In genomic region chr20:60062431-60063336, GRCh38 we compare ENCODE assay signal across 10 cellular contexts.
DNase-seq lines count a peak whose midpoint lies in the region; ATAC-seq and TF ChIP-seq lines count a peak whose summit lies in the region.
"Had no signal": no experiment of that assay in that cellular context is flagged by ENCODE, and none has a peak within 500 bp of the region (broad histone marks: within the 10 kb centered on the region; RNA-seq: fewer than 3 reads in every experiment).

No MANE protein-coding gene starts in this region.

- no TSS peak for BruUV-seq in A673 (replicated peaks; lab: Mats Ljungman, UMichigan)

- POLR2A ChIA-PET in A673 (lab: Charles Lee; ENCODE audit: low non-redundant PET): no interaction called here

- TF ChIP-seq CTCF in uterus (IDR thresholded peaks at IDR 0.05) (no peak), A673 (conservative IDR thresholded peaks at IDR 0.05; ENCODE audit: low read depth, low read length) (no peak)

- intact Hi-C loops in uterus (cut with DNase I; ENCODE audit: low total_unique reads): no loop called here
- intact Hi-C loops in A673 (cut with micrococcal nuclease; ENCODE audit: unreplicated experiment): no loop called here

- CTCF ChIA-PET in A673 (lab: Charles Lee): no interaction called here

- H3K36me3 ChIP-seq in uterus (no peaks in the 10 kb centered on the region), A673 (ENCODE audit: insufficient read depth, low read length, poor library complexity, severe bottlenecking) (no peaks in the 10 kb centered on the region)

- DNase-seq in NCI-H82 (lab: John Stamatoyannopoulos, UW) (peak; percentile 22), NCI-H82 treated with DMSO at 0.1 percent for 48 hours (lab: John Stamatoyannopoulos, UW; ENCODE audit: unreplicated experiment) (no peak), cerebellum (ENCODE audit: low spot score) (peak; percentile 33), midbrain (lab: John Stamatoyannopoulos, UW) (peak; percentile 63), uterus (peak; percentile 31 to 46), NCI-H774 (lab: John Stamatoyannopoulos, UW) (no peak), A673 (ENCODE audit: low spot score) (no peak)
- DNase-seq: NCI-H1694 treated with DMSO at 0.1 percent for 48 hours had no signal

- no peak for TF ChIP-seq POLR2A in uterus (IDR thresholded peaks at IDR 0.05)

- H3K9me3 ChIP-seq in uterus: no peaks in the 10 kb centered on the region
- H3K9me3 ChIP-seq in A673 (ENCODE audit: low read depth, low read length, poor library complexity, severe bottlenecking): peaks cover 4% of the 10 kb centered on the region

- H3K4me3 ChIP-seq in uterus (no peak overlapping the region), A673 (ENCODE audit: low read depth, low read length, poor library complexity, severe bottlenecking) (no peak overlapping the region)

- H3K27ac ChIP-seq in uterus: peak overlapping the region; percentile 47 to 85
- no peak overlapping the region for H3K27ac ChIP-seq in A673 (ENCODE audit: low read depth, low read length, poor library complexity, severe bottlenecking)
- H3K27ac ChIP-seq: VCaP had no signal

- H3K27me3 ChIP-seq in uterus (no peaks in the 10 kb centered on the region), A673 (replicated peaks; ENCODE audit: insufficient read depth, low read depth, low read length, poor library complexity) (no peaks in the 10 kb centered on the region)

- H3K4me1 ChIP-seq in uterus (peaks cover 0 to 15% of the 10 kb centered on the region in 2 donors), A673 (ENCODE audit: insufficient read depth, low read length, poor library complexity, severe bottlenecking) (peaks cover 32% of the 10 kb centered on the region)

- ATAC-seq in GM21367 (IDR thresholded peaks at IDR 0.05; ENCODE audit: unreplicated experiment): no peak

Comparison
In these comparisons a context has a peak if more than half of its experiments do, and no peak if none do; other contexts are left out.
1. DNase-seq: peak in NCI-H82 (single experiment), cerebellum (single experiment), midbrain (single experiment) and uterus (2 of 2); none in NCI-H82 treated with DMSO at 0.1 percent for 48 hours (single experiment), NCI-H774 (single experiment) and A673 (single experiment).